In genomic region chr2:163703386-163703785, GRCh38 we compare ENCODE assay signal across 1 cellular context.
TF ChIP-seq lines count a peak whose summit lies in the region.

No MANE protein-coding gene starts in this region.

TF ChIP-seq in GM23338, 12 proteins besides CTCF, POLR2A, EP300 and RAD21:
- TF ChIP-seq NANOG (IDR thresholded peaks at IDR 0.05; ENCODE audit: borderline replicate concordance) = no peak
- no peak for TF ChIP-seq EZH2 (IDR thresholded peaks at IDR 0.05; ENCODE audit: low read depth, unreplicated experiment)
- TF ChIP-seq CREB1 (CRISPR knock-in tag; IDR thresholded peaks at IDR 0.05; ENCODE audit: low read depth) = no peak
- no peak for TF ChIP-seq ZNF462 (CRISPR knock-in tag; IDR thresholded peaks at IDR 0.05)
- TF ChIP-seq POLR2AphosphoS5 (IDR thresholded peaks at IDR 0.05; ENCODE audit: low read depth) = no peak
- no peak for TF ChIP-seq STAT1 (IDR thresholded peaks at IDR 0.05; ENCODE audit: unreplicated experiment)
- TF ChIP-seq JUNB (IDR thresholded peaks at IDR 0.05; ENCODE audit: unreplicated experiment) = no peak
- no peak for TF ChIP-seq ETS1 (IDR thresholded peaks at IDR 0.05)
- no peak for TF ChIP-seq REST (IDR thresholded peaks at IDR 0.05; ENCODE audit: unreplicated experiment)
- TF ChIP-seq ZNF114 (CRISPR knock-in tag; IDR thresholded peaks at IDR 0.05) = no peak
- TF ChIP-seq ZNF331 (CRISPR knock-in tag; IDR thresholded peaks at IDR 0.05; ENCODE audit: low read depth) = no peak
- no peak for TF ChIP-seq EZH2phosphoT487 (IDR thresholded peaks at IDR 0.05; ENCODE audit: unreplicated experiment)
